In the genomic region with DNA sequence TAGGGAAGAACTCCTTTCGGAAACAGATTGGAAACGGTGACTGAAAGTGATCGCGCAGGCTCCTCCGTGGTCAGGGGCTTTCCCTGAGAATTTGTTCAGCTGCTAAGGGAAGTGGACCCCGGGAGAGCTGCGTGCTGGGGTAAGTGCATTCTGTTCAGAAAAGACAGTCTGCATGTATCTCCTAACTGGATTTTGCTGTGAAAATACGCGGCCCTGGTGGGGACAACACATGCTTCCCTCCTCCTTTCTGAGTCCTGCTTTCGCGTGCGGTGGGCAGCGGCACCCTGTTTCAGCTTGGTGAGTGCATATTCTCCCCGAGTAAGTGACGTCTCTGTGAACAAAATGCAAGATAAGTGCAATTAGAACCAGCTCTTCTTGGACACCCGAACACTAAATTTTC, we compare ENCODE assay signal across 2 cellular contexts.
TF ChIP-seq lines count a peak whose summit lies in the region.

No MANE protein-coding gene starts in this region.

TF ChIP-seq in GM23338, 12 proteins besides CTCF, POLR2A, EP300 and RAD21:
- TF ChIP-seq NANOG (IDR thresholded peaks at IDR 0.05; ENCODE audit: borderline replicate concordance): no peak
- TF ChIP-seq JUNB (IDR thresholded peaks at IDR 0.05; ENCODE audit: unreplicated experiment): no peak
- no peak for TF ChIP-seq POLR2AphosphoS5 (IDR thresholded peaks at IDR 0.05; ENCODE audit: low read depth)

TF ChIP-seq in H1, 55 proteins besides CTCF, POLR2A, EP300 and RAD21:
- TF ChIP-seq NRF1 (IDR thresholded peaks at IDR 0.05; ENCODE audit: low read depth, low read length): no peak
- no peak for TF ChIP-seq YY1 (IDR thresholded peaks at IDR 0.05; ENCODE audit: low read depth, low read length)
- no peak for TF ChIP-seq BACH1 (IDR thresholded peaks at IDR 0.05; ENCODE audit: low read length)
- TF ChIP-seq, protein P1, sequence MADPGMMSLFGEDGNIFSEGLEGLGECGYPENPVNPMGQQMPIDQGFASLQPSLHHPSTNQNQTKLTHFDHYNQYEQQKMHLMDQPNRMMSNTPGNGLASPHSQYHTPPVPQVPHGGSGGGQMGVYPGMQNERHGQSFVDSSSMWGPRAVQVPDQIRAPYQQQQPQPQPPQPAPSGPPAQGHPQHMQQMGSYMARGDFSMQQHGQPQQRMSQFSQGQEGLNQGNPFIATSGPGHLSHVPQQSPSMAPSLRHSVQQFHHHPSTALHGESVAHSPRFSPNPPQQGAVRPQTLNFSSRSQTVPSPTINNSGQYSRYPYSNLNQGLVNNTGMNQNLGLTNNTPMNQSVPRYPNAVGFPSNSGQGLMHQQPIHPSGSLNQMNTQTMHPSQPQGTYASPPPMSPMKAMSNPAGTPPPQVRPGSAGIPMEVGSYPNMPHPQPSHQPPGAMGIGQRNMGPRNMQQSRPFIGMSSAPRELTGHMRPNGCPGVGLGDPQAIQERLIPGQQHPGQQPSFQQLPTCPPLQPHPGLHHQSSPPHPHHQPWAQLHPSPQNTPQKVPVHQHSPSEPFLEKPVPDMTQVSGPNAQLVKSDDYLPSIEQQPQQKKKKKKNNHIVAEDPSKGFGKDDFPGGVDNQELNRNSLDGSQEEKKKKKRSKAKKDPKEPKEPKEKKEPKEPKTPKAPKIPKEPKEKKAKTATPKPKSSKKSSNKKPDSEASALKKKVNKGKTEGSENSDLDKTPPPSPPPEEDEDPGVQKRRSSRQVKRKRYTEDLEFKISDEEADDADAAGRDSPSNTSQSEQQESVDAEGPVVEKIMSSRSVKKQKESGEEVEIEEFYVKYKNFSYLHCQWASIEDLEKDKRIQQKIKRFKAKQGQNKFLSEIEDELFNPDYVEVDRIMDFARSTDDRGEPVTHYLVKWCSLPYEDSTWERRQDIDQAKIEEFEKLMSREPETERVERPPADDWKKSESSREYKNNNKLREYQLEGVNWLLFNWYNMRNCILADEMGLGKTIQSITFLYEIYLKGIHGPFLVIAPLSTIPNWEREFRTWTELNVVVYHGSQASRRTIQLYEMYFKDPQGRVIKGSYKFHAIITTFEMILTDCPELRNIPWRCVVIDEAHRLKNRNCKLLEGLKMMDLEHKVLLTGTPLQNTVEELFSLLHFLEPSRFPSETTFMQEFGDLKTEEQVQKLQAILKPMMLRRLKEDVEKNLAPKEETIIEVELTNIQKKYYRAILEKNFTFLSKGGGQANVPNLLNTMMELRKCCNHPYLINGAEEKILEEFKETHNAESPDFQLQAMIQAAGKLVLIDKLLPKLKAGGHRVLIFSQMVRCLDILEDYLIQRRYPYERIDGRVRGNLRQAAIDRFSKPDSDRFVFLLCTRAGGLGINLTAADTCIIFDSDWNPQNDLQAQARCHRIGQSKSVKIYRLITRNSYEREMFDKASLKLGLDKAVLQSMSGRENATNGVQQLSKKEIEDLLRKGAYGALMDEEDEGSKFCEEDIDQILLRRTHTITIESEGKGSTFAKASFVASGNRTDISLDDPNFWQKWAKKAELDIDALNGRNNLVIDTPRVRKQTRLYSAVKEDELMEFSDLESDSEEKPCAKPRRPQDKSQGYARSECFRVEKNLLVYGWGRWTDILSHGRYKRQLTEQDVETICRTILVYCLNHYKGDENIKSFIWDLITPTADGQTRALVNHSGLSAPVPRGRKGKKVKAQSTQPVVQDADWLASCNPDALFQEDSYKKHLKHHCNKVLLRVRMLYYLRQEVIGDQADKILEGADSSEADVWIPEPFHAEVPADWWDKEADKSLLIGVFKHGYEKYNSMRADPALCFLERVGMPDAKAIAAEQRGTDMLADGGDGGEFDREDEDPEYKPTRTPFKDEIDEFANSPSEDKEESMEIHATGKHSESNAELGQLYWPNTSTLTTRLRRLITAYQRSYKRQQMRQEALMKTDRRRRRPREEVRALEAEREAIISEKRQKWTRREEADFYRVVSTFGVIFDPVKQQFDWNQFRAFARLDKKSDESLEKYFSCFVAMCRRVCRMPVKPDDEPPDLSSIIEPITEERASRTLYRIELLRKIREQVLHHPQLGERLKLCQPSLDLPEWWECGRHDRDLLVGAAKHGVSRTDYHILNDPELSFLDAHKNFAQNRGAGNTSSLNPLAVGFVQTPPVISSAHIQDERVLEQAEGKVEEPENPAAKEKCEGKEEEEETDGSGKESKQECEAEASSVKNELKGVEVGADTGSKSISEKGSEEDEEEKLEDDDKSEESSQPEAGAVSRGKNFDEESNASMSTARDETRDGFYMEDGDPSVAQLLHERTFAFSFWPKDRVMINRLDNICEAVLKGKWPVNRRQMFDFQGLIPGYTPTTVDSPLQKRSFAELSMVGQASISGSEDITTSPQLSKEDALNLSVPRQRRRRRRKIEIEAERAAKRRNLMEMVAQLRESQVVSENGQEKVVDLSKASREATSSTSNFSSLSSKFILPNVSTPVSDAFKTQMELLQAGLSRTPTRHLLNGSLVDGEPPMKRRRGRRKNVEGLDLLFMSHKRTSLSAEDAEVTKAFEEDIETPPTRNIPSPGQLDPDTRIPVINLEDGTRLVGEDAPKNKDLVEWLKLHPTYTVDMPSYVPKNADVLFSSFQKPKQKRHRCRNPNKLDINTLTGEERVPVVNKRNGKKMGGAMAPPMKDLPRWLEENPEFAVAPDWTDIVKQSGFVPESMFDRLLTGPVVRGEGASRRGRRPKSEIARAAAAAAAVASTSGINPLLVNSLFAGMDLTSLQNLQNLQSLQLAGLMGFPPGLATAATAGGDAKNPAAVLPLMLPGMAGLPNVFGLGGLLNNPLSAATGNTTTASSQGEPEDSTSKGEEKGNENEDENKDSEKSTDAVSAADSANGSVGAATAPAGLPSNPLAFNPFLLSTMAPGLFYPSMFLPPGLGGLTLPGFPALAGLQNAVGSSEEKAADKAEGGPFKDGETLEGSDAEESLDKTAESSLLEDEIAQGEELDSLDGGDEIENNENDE (IDR thresholded peaks at IDR 0.05; ENCODE audit: insufficient replicate concordance, low read length): no peak
TF ChIP-seq in H1: peak in this region for 0.
